1 cellular context compared by ENCODE assay signal in the genomic region with DNA sequence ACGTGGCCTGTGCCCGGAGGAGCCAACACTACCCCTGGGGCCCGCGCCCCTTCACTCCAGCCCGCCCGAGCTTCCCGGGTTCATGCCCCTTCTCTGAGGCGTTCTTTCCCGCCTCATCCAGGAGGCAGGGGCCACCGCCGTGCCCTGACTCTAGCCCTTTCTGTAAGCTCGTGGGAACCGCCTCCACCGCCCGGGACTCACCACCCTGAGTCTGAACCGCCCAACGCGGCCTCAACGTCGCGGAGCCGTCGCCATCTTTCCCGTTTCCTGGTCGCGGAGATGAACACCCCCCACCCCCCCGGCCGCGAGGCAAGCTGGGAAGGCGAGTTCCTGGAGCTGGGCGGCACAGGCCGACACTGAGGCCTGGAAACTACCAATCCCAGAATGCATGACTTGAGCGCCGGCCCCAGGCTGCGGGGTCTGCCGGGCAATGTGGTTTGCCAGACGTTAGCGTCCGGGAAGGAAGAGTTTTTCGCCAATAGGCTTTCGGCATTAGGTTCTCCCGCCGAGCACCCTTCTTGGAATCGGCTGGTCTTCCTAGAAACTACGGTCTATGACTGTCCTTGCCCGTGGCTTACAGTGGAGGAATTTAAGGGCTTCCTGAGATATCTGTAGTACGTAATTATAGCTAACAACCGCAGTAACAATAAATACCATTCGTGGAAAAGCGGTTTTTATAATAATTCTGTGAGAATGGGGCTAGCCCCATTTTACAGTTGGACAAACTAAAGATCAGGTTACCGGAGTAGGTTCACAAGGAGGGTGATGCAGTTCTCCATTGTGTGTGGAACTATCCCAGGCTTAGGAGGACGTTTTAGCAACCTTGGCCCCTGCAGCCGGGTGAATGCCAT.
TF ChIP-seq lines count a peak whose summit lies in the region.

A gene (minus strand): TSS at position 281 of the 851 bp plus-strand sequence. CDS start 6,381 bp downstream, outside the sequence.

TF ChIP-seq in HEK293, 187 proteins besides CTCF, POLR2A, EP300 and RAD21 (continued from another document and continues in another):
- TF ChIP-seq, protein P1, sequence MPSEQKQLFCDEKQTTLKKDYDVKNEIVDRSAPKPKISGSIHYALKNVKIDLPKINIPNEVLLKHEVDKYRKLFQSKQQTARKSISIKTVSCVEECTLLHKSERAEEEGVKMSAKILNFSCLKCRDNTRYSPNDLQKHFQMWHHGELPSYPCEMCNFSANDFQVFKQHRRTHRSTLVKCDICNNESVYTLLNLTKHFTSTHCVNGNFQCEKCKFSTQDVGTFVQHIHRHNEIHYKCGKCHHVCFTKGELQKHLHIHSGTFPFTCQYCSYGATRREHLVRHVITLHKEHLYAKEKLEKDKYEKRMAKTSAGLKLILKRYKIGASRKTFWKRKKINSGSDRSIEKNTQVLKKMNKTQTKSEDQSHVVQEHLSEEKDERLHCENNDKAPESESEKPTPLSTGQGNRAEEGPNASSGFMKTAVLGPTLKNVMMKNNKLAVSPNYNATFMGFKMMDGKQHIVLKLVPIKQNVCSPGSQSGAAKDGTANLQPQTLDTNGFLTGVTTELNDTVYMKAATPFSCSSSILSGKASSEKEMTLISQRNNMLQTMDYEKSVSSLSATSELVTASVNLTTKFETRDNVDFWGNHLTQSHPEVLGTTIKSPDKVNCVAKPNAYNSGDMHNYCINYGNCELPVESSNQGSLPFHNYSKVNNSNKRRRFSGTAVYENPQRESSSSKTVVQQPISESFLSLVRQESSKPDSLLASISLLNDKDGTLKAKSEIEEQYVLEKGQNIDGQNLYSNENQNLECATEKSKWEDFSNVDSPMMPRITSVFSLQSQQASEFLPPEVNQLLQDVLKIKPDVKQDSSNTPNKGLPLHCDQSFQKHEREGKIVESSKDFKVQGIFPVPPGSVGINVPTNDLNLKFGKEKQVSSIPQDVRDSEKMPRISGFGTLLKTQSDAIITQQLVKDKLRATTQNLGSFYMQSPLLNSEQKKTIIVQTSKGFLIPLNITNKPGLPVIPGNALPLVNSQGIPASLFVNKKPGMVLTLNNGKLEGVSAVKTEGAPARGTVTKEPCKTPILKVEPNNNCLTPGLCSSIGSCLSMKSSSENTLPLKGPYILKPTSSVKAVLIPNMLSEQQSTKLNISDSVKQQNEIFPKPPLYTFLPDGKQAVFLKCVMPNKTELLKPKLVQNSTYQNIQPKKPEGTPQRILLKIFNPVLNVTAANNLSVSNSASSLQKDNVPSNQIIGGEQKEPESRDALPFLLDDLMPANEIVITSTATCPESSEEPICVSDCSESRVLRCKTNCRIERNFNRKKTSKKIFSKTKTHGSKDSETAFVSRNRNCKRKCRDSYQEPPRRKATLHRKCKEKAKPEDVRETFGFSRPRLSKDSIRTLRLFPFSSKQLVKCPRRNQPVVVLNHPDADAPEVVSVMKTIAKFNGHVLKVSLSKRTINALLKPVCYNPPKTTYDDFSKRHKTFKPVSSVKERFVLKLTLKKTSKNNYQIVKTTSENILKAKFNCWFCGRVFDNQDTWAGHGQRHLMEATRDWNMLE (tag by site-specific recombination; conservative IDR thresholded peaks at IDR 0.05; ENCODE audit: low read depth) = no peak
- TF ChIP-seq, protein P2, sequence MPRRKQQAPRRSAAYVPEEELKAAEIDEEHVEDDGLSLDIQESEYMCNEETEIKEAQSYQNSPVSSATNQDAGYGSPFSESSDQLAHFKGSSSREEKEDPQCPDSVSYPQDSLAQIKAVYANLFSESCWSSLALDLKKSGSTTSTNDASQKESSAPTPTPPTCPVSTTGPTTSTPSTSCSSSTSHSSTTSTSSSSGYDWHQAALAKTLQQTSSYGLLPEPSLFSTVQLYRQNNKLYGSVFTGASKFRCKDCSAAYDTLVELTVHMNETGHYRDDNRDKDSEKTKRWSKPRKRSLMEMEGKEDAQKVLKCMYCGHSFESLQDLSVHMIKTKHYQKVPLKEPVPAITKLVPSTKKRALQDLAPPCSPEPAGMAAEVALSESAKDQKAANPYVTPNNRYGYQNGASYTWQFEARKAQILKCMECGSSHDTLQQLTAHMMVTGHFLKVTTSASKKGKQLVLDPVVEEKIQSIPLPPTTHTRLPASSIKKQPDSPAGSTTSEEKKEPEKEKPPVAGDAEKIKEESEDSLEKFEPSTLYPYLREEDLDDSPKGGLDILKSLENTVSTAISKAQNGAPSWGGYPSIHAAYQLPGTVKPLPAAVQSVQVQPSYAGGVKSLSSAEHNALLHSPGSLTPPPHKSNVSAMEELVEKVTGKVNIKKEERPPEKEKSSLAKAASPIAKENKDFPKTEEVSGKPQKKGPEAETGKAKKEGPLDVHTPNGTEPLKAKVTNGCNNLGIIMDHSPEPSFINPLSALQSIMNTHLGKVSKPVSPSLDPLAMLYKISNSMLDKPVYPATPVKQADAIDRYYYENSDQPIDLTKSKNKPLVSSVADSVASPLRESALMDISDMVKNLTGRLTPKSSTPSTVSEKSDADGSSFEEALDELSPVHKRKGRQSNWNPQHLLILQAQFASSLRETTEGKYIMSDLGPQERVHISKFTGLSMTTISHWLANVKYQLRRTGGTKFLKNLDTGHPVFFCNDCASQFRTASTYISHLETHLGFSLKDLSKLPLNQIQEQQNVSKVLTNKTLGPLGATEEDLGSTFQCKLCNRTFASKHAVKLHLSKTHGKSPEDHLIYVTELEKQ (tag by site-specific recombination; IDR thresholded peaks at IDR 0.05; ENCODE audit: borderline replicate concordance) = no peak
- TF ChIP-seq ZNF521 (tag by site-specific recombination; IDR thresholded peaks at IDR 0.05) (no peak), ZNF366 (tag by site-specific recombination; conservative IDR thresholded peaks at IDR 0.05) (no peak), ZFP3 (tag by site-specific recombination; IDR thresholded peaks at IDR 0.05; ENCODE audit: low read depth) (no peak), BCL11B (tag by site-specific recombination; IDR thresholded peaks at IDR 0.05; ENCODE audit: low read depth) (no peak), ZNF426 (tag by site-specific recombination; IDR thresholded peaks at IDR 0.05) (no peak), SP3 (tag by site-specific recombination; IDR thresholded peaks at IDR 0.05) (peak; percentile 100), ZNF473 (tag by site-specific recombination; IDR thresholded peaks at IDR 0.05) (no peak), KLF9 (tag by site-specific recombination; IDR thresholded peaks at IDR 0.05; ENCODE audit: low read depth) (peak; percentile 61; the same call in 1 of the 2 replicates), ZNF155 (tag by site-specific recombination; IDR thresholded peaks at IDR 0.05) (no peak), ZNF747 (tag by site-specific recombination; IDR thresholded peaks at IDR 0.05) (no peak), ZIC2 (tag by site-specific recombination; IDR thresholded peaks at IDR 0.05) (no peak), ZNF133 (tag by site-specific recombination; IDR thresholded peaks at IDR 0.05) (no peak), ZNF830 (tag by site-specific recombination; IDR thresholded peaks at IDR 0.05; ENCODE audit: low read depth) (no peak), ZNF214 (tag by site-specific recombination; IDR thresholded peaks at IDR 0.05; ENCODE audit: borderline replicate concordance) (no peak), ZNF157 (tag by site-specific recombination; IDR thresholded peaks at IDR 0.05) (no peak), ZNF433 (tag by site-specific recombination; IDR thresholded peaks at IDR 0.05; ENCODE audit: low read depth) (no peak), ZNF23 (tag by site-specific recombination; IDR thresholded peaks at IDR 0.05; ENCODE audit: borderline replicate concordance) (no peak), ZNF248 (tag by site-specific recombination; IDR thresholded peaks at IDR 0.05) (no peak), HOXC10 (CRISPR knock-in tag; IDR thresholded peaks at IDR 0.05) (no peak), RBAK (tag by site-specific recombination; IDR thresholded peaks at IDR 0.05) (no peak), ZNF146 (tag by site-specific recombination; IDR thresholded peaks at IDR 0.05) (no peak; the same call in 1 of the 2 replicates), ZBTB1 (tag by site-specific recombination; IDR thresholded peaks at IDR 0.05) (no peak), ZNF140 (tag by site-specific recombination; IDR thresholded peaks at IDR 0.05) (no peak), ZNF660 (tag by site-specific recombination; IDR thresholded peaks at IDR 0.05) (0 out of 2 replicates have a peak, but pooled peaks have one; percentile 45)
- TF ChIP-seq, protein P3, sequence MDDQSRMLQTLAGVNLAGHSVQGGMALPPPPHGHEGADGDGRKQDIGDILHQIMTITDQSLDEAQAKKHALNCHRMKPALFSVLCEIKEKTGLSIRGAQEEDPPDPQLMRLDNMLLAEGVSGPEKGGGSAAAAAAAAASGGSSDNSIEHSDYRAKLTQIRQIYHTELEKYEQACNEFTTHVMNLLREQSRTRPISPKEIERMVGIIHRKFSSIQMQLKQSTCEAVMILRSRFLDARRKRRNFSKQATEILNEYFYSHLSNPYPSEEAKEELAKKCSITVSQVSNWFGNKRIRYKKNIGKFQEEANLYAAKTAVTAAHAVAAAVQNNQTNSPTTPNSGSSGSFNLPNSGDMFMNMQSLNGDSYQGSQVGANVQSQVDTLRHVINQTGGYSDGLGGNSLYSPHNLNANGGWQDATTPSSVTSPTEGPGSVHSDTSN (CRISPR knock-in tag; IDR thresholded peaks at IDR 0.05) = no peak
- TF ChIP-seq, protein P4, sequence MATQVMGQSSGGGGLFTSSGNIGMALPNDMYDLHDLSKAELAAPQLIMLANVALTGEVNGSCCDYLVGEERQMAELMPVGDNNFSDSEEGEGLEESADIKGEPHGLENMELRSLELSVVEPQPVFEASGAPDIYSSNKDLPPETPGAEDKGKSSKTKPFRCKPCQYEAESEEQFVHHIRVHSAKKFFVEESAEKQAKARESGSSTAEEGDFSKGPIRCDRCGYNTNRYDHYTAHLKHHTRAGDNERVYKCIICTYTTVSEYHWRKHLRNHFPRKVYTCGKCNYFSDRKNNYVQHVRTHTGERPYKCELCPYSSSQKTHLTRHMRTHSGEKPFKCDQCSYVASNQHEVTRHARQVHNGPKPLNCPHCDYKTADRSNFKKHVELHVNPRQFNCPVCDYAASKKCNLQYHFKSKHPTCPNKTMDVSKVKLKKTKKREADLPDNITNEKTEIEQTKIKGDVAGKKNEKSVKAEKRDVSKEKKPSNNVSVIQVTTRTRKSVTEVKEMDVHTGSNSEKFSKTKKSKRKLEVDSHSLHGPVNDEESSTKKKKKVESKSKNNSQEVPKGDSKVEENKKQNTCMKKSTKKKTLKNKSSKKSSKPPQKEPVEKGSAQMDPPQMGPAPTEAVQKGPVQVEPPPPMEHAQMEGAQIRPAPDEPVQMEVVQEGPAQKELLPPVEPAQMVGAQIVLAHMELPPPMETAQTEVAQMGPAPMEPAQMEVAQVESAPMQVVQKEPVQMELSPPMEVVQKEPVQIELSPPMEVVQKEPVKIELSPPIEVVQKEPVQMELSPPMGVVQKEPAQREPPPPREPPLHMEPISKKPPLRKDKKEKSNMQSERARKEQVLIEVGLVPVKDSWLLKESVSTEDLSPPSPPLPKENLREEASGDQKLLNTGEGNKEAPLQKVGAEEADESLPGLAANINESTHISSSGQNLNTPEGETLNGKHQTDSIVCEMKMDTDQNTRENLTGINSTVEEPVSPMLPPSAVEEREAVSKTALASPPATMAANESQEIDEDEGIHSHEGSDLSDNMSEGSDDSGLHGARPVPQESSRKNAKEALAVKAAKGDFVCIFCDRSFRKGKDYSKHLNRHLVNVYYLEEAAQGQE (tag by site-specific recombination; IDR thresholded peaks at IDR 0.05) = no peak
- TF ChIP-seq, protein P5, sequence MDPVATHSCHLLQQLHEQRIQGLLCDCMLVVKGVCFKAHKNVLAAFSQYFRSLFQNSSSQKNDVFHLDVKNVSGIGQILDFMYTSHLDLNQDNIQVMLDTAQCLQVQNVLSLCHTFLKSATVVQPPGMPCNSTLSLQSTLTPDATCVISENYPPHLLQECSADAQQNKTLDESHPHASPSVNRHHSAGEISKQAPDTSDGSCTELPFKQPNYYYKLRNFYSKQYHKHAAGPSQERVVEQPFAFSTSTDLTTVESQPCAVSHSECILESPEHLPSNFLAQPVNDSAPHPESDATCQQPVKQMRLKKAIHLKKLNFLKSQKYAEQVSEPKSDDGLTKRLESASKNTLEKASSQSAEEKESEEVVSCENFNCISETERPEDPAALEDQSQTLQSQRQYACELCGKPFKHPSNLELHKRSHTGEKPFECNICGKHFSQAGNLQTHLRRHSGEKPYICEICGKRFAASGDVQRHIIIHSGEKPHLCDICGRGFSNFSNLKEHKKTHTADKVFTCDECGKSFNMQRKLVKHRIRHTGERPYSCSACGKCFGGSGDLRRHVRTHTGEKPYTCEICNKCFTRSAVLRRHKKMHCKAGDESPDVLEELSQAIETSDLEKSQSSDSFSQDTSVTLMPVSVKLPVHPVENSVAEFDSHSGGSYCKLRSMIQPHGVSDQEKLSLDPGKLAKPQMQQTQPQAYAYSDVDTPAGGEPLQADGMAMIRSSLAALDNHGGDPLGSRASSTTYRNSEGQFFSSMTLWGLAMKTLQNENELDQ (tag by site-specific recombination; IDR thresholded peaks at IDR 0.05; ENCODE audit: low read depth) = no peak
- TF ChIP-seq, protein P6, sequence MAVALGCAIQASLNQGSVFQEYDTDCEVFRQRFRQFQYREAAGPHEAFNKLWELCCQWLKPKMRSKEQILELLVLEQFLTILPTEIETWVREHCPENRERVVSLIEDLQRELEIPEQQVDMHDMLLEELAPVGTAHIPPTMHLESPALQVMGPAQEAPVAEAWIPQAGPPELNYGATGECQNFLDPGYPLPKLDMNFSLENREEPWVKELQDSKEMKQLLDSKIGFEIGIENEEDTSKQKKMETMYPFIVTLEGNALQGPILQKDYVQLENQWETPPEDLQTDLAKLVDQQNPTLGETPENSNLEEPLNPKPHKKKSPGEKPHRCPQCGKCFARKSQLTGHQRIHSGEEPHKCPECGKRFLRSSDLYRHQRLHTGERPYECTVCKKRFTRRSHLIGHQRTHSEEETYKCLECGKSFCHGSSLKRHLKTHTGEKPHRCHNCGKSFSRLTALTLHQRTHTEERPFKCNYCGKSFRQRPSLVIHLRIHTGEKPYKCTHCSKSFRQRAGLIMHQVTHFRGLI (tag by site-specific recombination; IDR thresholded peaks at IDR 0.05) = peak; percentile 59
- TF ChIP-seq, protein P7, sequence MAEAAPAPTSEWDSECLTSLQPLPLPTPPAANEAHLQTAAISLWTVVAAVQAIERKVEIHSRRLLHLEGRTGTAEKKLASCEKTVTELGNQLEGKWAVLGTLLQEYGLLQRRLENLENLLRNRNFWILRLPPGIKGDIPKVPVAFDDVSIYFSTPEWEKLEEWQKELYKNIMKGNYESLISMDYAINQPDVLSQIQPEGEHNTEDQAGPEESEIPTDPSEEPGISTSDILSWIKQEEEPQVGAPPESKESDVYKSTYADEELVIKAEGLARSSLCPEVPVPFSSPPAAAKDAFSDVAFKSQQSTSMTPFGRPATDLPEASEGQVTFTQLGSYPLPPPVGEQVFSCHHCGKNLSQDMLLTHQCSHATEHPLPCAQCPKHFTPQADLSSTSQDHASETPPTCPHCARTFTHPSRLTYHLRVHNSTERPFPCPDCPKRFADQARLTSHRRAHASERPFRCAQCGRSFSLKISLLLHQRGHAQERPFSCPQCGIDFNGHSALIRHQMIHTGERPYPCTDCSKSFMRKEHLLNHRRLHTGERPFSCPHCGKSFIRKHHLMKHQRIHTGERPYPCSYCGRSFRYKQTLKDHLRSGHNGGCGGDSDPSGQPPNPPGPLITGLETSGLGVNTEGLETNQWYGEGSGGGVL (tag by site-specific recombination; IDR thresholded peaks at IDR 0.05) = no peak; the same call in 1 of the 2 replicates
- TF ChIP-seq, protein P8, sequence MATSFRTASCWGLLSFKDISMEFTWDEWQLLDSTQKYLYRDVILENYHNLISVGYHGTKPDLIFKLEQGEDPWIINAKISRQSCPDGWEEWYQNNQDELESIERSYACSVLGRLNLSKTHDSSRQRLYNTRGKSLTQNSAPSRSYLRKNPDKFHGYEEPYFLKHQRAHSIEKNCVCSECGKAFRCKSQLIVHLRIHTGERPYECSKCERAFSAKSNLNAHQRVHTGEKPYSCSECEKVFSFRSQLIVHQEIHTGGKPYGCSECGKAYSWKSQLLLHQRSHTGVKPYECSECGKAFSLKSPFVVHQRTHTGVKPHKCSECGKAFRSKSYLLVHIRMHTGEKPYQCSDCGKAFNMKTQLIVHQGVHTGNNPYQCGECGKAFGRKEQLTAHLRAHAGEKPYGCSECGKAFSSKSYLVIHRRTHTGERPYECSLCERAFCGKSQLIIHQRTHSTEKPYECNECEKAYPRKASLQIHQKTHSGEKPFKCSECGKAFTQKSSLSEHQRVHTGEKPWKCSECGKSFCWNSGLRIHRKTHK (tag by site-specific recombination; IDR thresholded peaks at IDR 0.05) = no peak
